In genomic region chr14:48665077-48665784, GRCh38 we compare ENCODE assay signal across 23 cellular contexts.
"Had no signal": no experiment of that assay in that cellular context is flagged by ENCODE, and none has a peak within 500 bp of the region (broad histone marks: within the 10 kb centered on the region; RNA-seq: fewer than 3 reads in every experiment).

No MANE protein-coding gene starts in this region.

- H3K36me3 Mint-ChIP-seq: activated CD4-positive, alpha-beta memory T cell treated with anti-CD3 and anti-CD28 coated beads for 36 hours; activated naive CD8-positive, alpha-beta T cell treated with anti-CD3 and anti-CD28 coated beads, Interleukin-2, amount 10 ng/mL, durations not matched to agents 7 days and 5 days; naive thymus-derived CD4-positive, alpha-beta T cell; stimulated activated naive B cell treated with anti-CD40 and anti-IgM and Interleukin-4, amounts not matched to agents 10 μg/mL and 1 μg/mL and 100 μg/mL, for 72 hours had no signal

- DNase-seq: activated CD4-positive, alpha-beta memory T cell treated with anti-CD3 and anti-CD28 coated beads for 36 hours; activated CD4-positive, alpha-beta T cell treated with anti-CD3 and anti-CD28 coated beads for 48 hours; activated effector memory CD4-positive, alpha-beta T cell treated with Interleukin-2 at 50 U/mL for 16 hours; activated naive CD4-positive, alpha-beta T cell treated with anti-CD3 and anti-CD28 coated beads for 36 hours; activated naive CD8-positive, alpha-beta T cell treated with anti-CD3 and anti-CD28 coated beads, Interleukin-2, amount 10 ng/mL, durations not matched to agents 7 days and 5 days; activated T-cell treated with anti-CD3 and anti-CD28 coated beads, Interleukin-2, amount 50 U/mL, for 48 hours; amygdala; central memory CD4-positive, alpha-beta T cell; colonic mucosa; dorsolateral prefrontal cortex; effector memory CD8-positive, alpha-beta T cell; kidney; lower lobe of right lung; naive thymus-derived CD4-positive, alpha-beta T cell; stimulated activated CD4-positive, alpha-beta T cell treated with anti-CD3 and anti-CD28 coated beads, Interleukin-2, amount 100 ng/mL, for 48 hours; stimulated activated CD8-positive, alpha-beta memory T cell treated with anti-CD3 and anti-CD28 coated beads, Interleukin-4, amount 100 ng/mL, for 48 hours; stimulated activated naive B cell treated with anti-CD40 and anti-IgM and Interleukin-4, amounts not matched to agents 10 μg/mL and 1 μg/mL and 100 μg/mL, for 72 hours; T-helper 2 cell; transverse colon had no signal

- H3K36me3 ChIP-seq: colonic mucosa, lower lobe of right lung, transverse colon had no signal

- H3K9me3 ChIP-seq: colonic mucosa, lower lobe of right lung had no signal

- H3K27ac ChIP-seq: colonic mucosa, dorsolateral prefrontal cortex, lower lobe of right lung, transverse colon had no signal

- H3K27me3 Mint-ChIP-seq: activated CD4-positive, alpha-beta memory T cell treated with anti-CD3 and anti-CD28 coated beads for 36 hours; activated naive CD8-positive, alpha-beta T cell treated with anti-CD3 and anti-CD28 coated beads, Interleukin-2, amount 10 ng/mL, durations not matched to agents 7 days and 5 days; effector memory CD8-positive, alpha-beta T cell; naive thymus-derived CD4-positive, alpha-beta T cell; stimulated activated naive B cell treated with anti-CD40 and anti-IgM and Interleukin-4, amounts not matched to agents 10 μg/mL and 1 μg/mL and 100 μg/mL, for 72 hours had no signal

- H3K27me3 ChIP-seq: colonic mucosa, dorsolateral prefrontal cortex, transverse colon had no signal

- H3K9me3 Mint-ChIP-seq: activated naive CD8-positive, alpha-beta T cell treated with anti-CD3 and anti-CD28 coated beads, Interleukin-2, amount 10 ng/mL, durations not matched to agents 7 days and 5 days had no signal

- H3K4me3 ChIP-seq: colonic mucosa, dorsolateral prefrontal cortex, lower lobe of right lung, transverse colon had no signal

- H3K4me1 Mint-ChIP-seq: activated naive CD8-positive, alpha-beta T cell treated with anti-CD3 and anti-CD28 coated beads, Interleukin-2, amount 10 ng/mL, durations not matched to agents 7 days and 5 days; naive thymus-derived CD4-positive, alpha-beta T cell; neural crest cell; stimulated activated naive B cell treated with anti-CD40 and anti-IgM and Interleukin-4, amounts not matched to agents 10 μg/mL and 1 μg/mL and 100 μg/mL, for 72 hours had no signal

- H3K27ac Mint-ChIP-seq: activated CD4-positive, alpha-beta memory T cell treated with anti-CD3 and anti-CD28 coated beads for 36 hours; activated naive CD4-positive, alpha-beta T cell treated with anti-CD3 and anti-CD28 coated beads for 36 hours; activated naive CD8-positive, alpha-beta T cell treated with anti-CD3 and anti-CD28 coated beads, Interleukin-2, amount 10 ng/mL, durations not matched to agents 7 days and 5 days; effector memory CD8-positive, alpha-beta T cell; naive thymus-derived CD4-positive, alpha-beta T cell; stimulated activated naive B cell treated with anti-CD40 and anti-IgM and Interleukin-4, amounts not matched to agents 10 μg/mL and 1 μg/mL and 100 μg/mL, for 72 hours had no signal

- H3K4me3 Mint-ChIP-seq: activated CD4-positive, alpha-beta memory T cell treated with anti-CD3 and anti-CD28 coated beads for 36 hours; activated naive CD4-positive, alpha-beta T cell treated with anti-CD3 and anti-CD28 coated beads for 36 hours; activated naive CD8-positive, alpha-beta T cell treated with anti-CD3 and anti-CD28 coated beads, Interleukin-2, amount 10 ng/mL, durations not matched to agents 7 days and 5 days; effector memory CD8-positive, alpha-beta T cell; naive thymus-derived CD4-positive, alpha-beta T cell; neural crest cell; stimulated activated naive B cell treated with anti-CD40 and anti-IgM and Interleukin-4, amounts not matched to agents 10 μg/mL and 1 μg/mL and 100 μg/mL, for 72 hours had no signal

- H3K4me1 ChIP-seq: colonic mucosa, lower lobe of right lung, transverse colon had no signal

- ATAC-seq: effector memory CD8-positive, alpha-beta T cell; esophagus mucosa; left lobe of liver; lower lobe of right lung; naive thymus-derived CD4-positive, alpha-beta T cell; sciatic nerve; stimulated activated naive B cell treated with anti-CD40 and anti-IgM and Interleukin-4, amounts not matched to agents 10 μg/mL and 1 μg/mL and 100 μg/mL, for 72 hours had no signal
